Comparison of ENCODE assay signal across 1 cellular context in the genomic region with DNA sequence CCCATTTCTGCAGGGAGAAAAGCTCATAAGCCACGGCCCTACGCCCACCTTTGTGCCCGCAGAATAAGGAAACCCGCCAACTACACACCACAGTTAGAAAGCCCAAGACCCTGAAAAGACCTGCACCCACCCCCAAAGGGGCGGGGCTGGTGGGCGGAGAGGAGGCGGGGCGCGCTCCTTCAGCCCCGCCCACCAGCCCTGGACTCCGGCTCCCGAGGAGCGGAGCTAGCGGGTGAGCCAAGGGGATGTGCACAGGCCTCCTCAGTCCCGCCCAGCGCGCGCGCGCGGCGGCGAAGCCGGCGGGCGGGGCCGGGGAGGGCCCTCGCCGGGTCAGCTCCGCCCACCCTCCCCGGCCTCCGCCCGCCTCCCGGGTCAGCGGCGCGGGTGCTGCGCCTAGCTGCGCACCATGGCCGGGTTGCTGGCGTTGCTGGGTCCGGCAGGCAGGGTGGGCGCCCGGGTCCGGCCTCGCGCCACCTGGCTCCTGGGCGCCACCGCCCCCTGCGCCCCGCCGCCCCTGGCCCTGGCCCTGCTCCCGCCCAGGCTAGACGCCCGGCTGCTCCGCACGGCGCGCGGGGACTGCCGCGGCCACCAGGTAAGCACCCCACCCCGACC.
TF ChIP-seq lines count a peak whose summit lies in the region.

A gene with protein sequence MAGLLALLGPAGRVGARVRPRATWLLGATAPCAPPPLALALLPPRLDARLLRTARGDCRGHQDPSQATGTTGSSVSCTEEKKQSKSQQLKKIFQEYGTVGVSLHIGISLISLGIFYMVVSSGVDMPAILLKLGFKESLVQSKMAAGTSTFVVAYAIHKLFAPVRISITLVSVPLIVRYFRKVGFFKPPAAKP (plus strand): TSS at position 375 of the 612 bp plus-strand sequence. CDS start 32 bp downstream, at position 407.

TF ChIP-seq in HepG2, 621 proteins besides CTCF, POLR2A, EP300 and RAD21 (continued from another document and continues in another):
- TF ChIP-seq SP5 (CRISPR knock-in tag; IDR thresholded peaks at IDR 0.05; ENCODE audit: borderline replicate concordance, low read depth): peak; percentile 66
- TF ChIP-seq TOE1 (CRISPR knock-in tag; IDR thresholded peaks at IDR 0.05): no peak
- TF ChIP-seq, protein P1, sequence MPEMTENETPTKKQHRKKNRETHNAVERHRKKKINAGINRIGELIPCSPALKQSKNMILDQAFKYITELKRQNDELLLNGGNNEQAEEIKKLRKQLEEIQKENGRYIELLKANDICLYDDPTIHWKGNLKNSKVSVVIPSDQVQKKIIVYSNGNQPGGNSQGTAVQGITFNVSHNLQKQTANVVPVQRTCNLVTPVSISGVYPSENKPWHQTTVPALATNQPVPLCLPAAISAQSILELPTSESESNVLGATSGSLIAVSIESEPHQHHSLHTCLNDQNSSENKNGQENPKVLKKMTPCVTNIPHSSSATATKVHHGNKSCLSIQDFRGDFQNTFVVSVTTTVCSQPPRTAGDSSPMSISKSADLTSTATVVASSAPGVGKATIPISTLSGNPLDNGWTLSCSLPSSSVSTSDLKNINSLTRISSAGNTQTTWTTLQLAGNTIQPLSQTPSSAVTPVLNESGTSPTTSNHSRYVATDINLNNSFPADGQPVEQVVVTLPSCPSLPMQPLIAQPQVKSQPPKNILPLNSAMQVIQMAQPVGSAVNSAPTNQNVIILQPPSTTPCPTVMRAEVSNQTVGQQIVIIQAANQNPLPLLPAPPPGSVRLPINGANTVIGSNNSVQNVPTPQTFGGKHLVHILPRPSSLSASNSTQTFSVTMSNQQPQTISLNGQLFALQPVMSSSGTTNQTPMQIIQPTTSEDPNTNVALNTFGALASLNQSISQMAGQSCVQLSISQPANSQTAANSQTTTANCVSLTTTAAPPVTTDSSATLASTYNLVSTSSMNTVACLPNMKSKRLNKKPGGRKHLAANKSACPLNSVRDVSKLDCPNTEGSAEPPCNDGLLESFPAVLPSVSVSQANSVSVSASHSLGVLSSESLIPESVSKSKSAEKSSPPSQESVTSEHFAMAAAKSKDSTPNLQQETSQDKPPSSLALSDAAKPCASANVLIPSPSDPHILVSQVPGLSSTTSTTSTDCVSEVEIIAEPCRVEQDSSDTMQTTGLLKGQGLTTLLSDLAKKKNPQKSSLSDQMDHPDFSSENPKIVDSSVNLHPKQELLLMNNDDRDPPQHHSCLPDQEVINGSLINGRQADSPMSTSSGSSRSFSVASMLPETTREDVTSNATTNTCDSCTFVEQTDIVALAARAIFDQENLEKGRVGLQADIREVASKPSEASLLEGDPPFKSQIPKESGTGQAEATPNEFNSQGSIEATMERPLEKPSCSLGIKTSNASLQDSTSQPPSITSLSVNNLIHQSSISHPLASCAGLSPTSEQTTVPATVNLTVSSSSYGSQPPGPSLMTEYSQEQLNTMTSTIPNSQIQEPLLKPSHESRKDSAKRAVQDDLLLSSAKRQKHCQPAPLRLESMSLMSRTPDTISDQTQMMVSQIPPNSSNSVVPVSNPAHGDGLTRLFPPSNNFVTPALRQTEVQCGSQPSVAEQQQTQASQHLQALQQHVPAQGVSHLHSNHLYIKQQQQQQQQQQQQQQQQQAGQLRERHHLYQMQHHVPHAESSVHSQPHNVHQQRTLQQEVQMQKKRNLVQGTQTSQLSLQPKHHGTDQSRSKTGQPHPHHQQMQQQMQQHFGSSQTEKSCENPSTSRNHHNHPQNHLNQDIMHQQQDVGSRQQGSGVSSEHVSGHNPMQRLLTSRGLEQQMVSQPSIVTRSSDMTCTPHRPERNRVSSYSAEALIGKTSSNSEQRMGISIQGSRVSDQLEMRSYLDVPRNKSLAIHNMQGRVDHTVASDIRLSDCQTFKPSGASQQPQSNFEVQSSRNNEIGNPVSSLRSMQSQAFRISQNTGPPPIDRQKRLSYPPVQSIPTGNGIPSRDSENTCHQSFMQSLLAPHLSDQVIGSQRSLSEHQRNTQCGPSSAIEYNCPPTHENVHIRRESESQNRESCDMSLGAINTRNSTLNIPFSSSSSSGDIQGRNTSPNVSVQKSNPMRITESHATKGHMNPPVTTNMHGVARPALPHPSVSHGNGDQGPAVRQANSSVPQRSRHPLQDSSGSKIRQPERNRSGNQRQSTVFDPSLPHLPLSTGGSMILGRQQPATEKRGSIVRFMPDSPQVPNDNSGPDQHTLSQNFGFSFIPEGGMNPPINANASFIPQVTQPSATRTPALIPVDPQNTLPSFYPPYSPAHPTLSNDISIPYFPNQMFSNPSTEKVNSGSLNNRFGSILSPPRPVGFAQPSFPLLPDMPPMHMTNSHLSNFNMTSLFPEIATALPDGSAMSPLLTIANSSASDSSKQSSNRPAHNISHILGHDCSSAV (CRISPR knock-in tag; IDR thresholded peaks at IDR 0.05; ENCODE audit: borderline replicate concordance): no peak
- TF ChIP-seq, protein P2, sequence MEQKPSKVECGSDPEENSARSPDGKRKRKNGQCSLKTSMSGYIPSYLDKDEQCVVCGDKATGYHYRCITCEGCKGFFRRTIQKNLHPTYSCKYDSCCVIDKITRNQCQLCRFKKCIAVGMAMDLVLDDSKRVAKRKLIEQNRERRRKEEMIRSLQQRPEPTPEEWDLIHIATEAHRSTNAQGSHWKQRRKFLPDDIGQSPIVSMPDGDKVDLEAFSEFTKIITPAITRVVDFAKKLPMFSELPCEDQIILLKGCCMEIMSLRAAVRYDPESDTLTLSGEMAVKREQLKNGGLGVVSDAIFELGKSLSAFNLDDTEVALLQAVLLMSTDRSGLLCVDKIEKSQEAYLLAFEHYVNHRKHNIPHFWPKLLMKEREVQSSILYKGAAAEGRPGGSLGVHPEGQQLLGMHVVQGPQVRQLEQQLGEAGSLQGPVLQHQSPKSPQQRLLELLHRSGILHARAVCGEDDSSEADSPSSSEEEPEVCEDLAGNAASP (CRISPR knock-in tag; IDR thresholded peaks at IDR 0.05; ENCODE audit: borderline replicate concordance): no peak; the same call in 1 of the 2 replicates
- TF ChIP-seq YY1 (IDR thresholded peaks at IDR 0.05; ENCODE audit: insufficient read depth, insufficient replicate concordance, low read depth, low read length): peak; percentile 66
- TF ChIP-seq, protein P3, sequence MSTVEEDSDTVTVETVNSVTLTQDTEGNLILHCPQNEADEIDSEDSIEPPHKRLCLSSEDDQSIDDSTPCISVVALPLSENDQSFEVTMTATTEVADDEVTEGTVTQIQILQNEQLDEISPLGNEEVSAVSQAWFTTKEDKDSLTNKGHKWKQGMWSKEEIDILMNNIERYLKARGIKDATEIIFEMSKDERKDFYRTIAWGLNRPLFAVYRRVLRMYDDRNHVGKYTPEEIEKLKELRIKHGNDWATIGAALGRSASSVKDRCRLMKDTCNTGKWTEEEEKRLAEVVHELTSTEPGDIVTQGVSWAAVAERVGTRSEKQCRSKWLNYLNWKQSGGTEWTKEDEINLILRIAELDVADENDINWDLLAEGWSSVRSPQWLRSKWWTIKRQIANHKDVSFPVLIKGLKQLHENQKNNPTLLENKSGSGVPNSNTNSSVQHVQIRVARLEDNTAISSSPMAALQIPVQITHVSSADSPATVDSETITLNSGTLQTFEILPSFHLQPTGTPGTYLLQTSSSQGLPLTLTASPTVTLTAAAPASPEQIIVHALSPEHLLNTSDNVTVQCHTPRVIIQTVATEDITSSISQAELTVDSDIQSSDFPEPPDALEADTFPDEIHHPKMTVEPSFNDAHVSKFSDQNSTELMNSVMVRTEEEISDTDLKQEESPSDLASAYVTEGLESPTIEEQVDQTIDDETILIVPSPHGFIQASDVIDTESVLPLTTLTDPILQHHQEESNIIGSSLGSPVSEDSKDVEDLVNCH (CRISPR knock-in tag; IDR thresholded peaks at IDR 0.05): no peak
- TF ChIP-seq NR2F1 (CRISPR knock-in tag; IDR thresholded peaks at IDR 0.05): no peak
- no peak for TF ChIP-seq GZF1 (CRISPR knock-in tag; IDR thresholded peaks at IDR 0.05)
- no peak for TF ChIP-seq ZNF75D (CRISPR knock-in tag; IDR thresholded peaks at IDR 0.05; ENCODE audit: borderline replicate concordance)
- TF ChIP-seq ZNF709 (CRISPR knock-in tag; IDR thresholded peaks at IDR 0.05): no peak
- TF ChIP-seq ZNF672 (CRISPR knock-in tag; IDR thresholded peaks at IDR 0.05): no peak; the same call in 1 of the 2 replicates
- no peak for TF ChIP-seq SALL2 (CRISPR knock-in tag; IDR thresholded peaks at IDR 0.05)
- TF ChIP-seq, protein P4, sequence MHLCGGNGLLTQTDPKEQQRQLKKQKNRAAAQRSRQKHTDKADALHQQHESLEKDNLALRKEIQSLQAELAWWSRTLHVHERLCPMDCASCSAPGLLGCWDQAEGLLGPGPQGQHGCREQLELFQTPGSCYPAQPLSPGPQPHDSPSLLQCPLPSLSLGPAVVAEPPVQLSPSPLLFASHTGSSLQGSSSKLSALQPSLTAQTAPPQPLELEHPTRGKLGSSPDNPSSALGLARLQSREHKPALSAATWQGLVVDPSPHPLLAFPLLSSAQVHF (CRISPR knock-in tag; IDR thresholded peaks at IDR 0.05): no peak
- no peak for TF ChIP-seq ZFP36 (IDR thresholded peaks at IDR 0.05; ENCODE audit: borderline replicate concordance, low read depth, low read length, partially characterized antibody)
- no peak for TF ChIP-seq MAFG (CRISPR knock-in tag; IDR thresholded peaks at IDR 0.05)
- TF ChIP-seq ZNF629 (CRISPR knock-in tag; conservative IDR thresholded peaks at IDR 0.05): no peak
- TF ChIP-seq THYN1 (CRISPR knock-in tag; IDR thresholded peaks at IDR 0.05; ENCODE audit: borderline replicate concordance, low read depth): no peak
- TF ChIP-seq ZFY (CRISPR knock-in tag; IDR thresholded peaks at IDR 0.05): no peak; the same call in 1 of the 2 replicates
- TF ChIP-seq HOXD1 (CRISPR knock-in tag; IDR thresholded peaks at IDR 0.05): no peak
- no peak for TF ChIP-seq ZFAT (CRISPR knock-in tag; conservative IDR thresholded peaks at IDR 0.05)
- no peak for TF ChIP-seq ZNF138 (CRISPR knock-in tag; IDR thresholded peaks at IDR 0.05; ENCODE audit: low read depth)
- TF ChIP-seq, protein P5, sequence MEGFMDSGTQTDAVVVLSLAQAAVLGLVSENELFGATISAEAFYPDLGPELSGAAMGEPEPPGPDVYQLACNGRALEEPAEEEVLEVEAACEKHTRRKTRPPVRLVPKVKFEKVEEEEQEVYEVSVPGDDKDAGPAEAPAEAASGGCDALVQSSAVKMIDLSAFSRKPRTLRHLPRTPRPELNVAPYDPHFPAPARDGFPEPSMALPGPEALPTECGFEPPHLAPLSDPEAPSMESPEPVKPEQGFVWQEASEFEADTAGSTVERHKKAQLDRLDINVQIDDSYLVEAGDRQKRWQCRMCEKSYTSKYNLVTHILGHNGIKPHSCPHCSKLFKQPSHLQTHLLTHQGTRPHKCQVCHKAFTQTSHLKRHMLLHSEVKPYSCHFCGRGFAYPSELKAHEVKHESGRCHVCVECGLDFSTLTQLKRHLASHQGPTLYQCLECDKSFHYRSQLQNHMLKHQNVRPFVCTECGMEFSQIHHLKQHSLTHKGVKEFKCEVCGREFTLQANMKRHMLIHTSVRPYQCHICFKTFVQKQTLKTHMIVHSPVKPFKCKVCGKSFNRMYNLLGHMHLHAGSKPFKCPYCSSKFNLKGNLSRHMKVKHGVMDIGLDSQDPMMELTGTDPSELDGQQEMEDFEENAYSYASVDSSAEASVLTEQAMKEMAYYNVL (CRISPR knock-in tag; IDR thresholded peaks at IDR 0.05; ENCODE audit: borderline replicate concordance): no peak
- TF ChIP-seq NCOR1 (IDR thresholded peaks at IDR 0.05; ENCODE audit: borderline replicate concordance, low read length): no peak; the same call in 1 of the 2 replicates
- peak; percentile 68 for TF ChIP-seq NR2C2 (CRISPR knock-in tag; IDR thresholded peaks at IDR 0.05; ENCODE audit: borderline replicate concordance)
- TF ChIP-seq, protein P6, sequence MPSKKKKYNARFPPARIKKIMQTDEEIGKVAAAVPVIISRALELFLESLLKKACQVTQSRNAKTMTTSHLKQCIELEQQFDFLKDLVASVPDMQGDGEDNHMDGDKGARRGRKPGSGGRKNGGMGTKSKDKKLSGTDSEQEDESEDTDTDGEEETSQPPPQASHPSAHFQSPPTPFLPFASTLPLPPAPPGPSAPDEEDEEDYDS (CRISPR knock-in tag; IDR thresholded peaks at IDR 0.05): 0 out of 2 replicates have a peak, but pooled peaks have one; percentile 0
- TF ChIP-seq IKZF4 (CRISPR knock-in tag; IDR thresholded peaks at IDR 0.05; ENCODE audit: borderline replicate concordance, low read depth, not compliant biosample characterization): no peak
- no peak for TF ChIP-seq TEAD2 (CRISPR knock-in tag; IDR thresholded peaks at IDR 0.05)
- no peak for TF ChIP-seq MTA1 (CRISPR knock-in tag; IDR thresholded peaks at IDR 0.05; ENCODE audit: borderline replicate concordance)
- 0 out of 2 replicates have a peak, but pooled peaks have one; percentile 0 for TF ChIP-seq SALL1 (CRISPR knock-in tag; IDR thresholded peaks at IDR 0.05)
- TF ChIP-seq SPEN (CRISPR knock-in tag; IDR thresholded peaks at IDR 0.05; ENCODE audit: low read depth): 0 out of 2 replicates have a peak, but pooled peaks have one; percentile 26
- TF ChIP-seq, protein P7, sequence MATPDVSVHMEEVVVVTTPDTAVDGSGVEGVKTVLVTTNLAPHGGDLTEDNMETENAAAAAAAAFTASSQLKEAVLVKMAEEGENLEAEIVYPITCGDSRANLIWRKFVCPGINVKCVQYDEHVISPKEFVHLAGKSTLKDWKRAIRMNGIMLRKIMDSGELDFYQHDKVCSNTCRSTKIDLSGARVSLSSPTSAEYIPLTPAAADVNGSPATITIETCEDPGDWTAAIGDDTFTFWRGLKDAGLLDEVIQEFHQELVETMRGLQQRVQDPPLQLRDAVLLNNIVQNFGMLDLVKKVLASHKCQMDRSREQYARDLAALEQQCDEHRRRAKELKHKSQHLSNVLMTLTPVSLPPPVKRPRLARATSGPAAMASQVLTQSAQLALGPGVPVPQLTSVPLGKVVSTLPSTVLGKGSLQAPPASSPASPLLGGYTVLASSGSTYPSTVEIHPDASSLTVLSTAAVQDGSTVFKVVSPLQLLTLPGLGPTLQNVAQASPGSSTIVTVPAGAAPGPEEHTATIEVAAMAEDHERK (CRISPR knock-in tag; IDR thresholded peaks at IDR 0.05; ENCODE audit: low read depth): no peak
- peak; percentile 37; the same call in 1 of the 2 replicates for TF ChIP-seq MEIS2 (CRISPR knock-in tag; IDR thresholded peaks at IDR 0.05)
- TF ChIP-seq, protein P8, sequence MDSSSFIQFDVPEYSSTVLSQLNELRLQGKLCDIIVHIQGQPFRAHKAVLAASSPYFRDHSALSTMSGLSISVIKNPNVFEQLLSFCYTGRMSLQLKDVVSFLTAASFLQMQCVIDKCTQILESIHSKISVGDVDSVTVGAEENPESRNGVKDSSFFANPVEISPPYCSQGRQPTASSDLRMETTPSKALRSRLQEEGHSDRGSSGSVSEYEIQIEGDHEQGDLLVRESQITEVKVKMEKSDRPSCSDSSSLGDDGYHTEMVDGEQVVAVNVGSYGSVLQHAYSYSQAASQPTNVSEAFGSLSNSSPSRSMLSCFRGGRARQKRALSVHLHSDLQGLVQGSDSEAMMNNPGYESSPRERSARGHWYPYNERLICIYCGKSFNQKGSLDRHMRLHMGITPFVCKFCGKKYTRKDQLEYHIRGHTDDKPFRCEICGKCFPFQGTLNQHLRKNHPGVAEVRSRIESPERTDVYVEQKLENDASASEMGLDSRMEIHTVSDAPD (CRISPR knock-in tag; IDR thresholded peaks at IDR 0.05): no peak
- TF ChIP-seq SETDB1 (CRISPR knock-in tag; IDR thresholded peaks at IDR 0.05; ENCODE audit: borderline replicate concordance): no peak
- TF ChIP-seq ZSCAN29 (CRISPR knock-in tag; conservative IDR thresholded peaks at IDR 0.05): 0 out of 2 replicates have a peak, but pooled peaks have one; percentile 4
- peak; percentile 48 for TF ChIP-seq CBX1 (IDR thresholded peaks at IDR 0.05; ENCODE audit: low read depth)
- TF ChIP-seq, protein P9, sequence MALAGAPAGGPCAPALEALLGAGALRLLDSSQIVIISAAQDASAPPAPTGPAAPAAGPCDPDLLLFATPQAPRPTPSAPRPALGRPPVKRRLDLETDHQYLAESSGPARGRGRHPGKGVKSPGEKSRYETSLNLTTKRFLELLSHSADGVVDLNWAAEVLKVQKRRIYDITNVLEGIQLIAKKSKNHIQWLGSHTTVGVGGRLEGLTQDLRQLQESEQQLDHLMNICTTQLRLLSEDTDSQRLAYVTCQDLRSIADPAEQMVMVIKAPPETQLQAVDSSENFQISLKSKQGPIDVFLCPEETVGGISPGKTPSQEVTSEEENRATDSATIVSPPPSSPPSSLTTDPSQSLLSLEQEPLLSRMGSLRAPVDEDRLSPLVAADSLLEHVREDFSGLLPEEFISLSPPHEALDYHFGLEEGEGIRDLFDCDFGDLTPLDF (CRISPR knock-in tag; IDR thresholded peaks at IDR 0.05): peak; percentile 54; the same call in 1 of the 2 replicates
